31 cellular contexts compared by ENCODE assay signal in genomic region chr2:3620834-3621233, GRCh38. TPM values are rescaled to one million over a fixed set of nuclear protein-coding genes. Genes with fewer than 3 reads are reported as not detected.
DNase-seq lines count a peak whose midpoint lies in the region; ATAC-seq, FAIRE-seq and TF ChIP-seq lines count a peak whose summit lies in the region.
"Had no signal": no experiment of that assay in that cellular context is flagged by ENCODE, and none has a peak within 500 bp of the region (broad histone marks: within the 10 kb centered on the region; RNA-seq: fewer than 3 reads in every experiment).

No MANE protein-coding gene starts in this region.

- 0% methylated on average over 5 of the region's 5 CpGs for WGBS in mammary epithelial cell (ENCODE audit: low coverage, missing lambda C conversion rate)
- WGBS in small intestine, 3 donors: 77 to 80% (median 78%) methylated on average over 5 of the region's 5 CpGs

- H3K4me1 ChIP-seq in mammary epithelial cell (ENCODE audit: insufficient read depth, low read length) (peaks cover 5% of the 10 kb centered on the region), small intestine (ENCODE audit: control insufficient read depth in 2 of 2, insufficient read depth in 1 of 2, low read depth in 1 of 2, low read length in 1 of 2) (no peaks in the 10 kb centered on the region)
- H3K4me1 ChIP-seq: BLaER1, transverse colon had no signal

- no peak for TF ChIP-seq CTCF in mammary epithelial cell (conservative IDR thresholded peaks at IDR 0.05 in 1 of 2, IDR thresholded peaks at IDR 0.05 in 1 of 2; ENCODE audit: extremely low read depth in 1 of 2, insufficient read depth in 1 of 2, low read depth in 1 of 2, low read length in 2 of 2)
- no peak for TF ChIP-seq CTCF in fibroblast of the aortic adventitia (IDR thresholded peaks at IDR 0.05; ENCODE audit: insufficient read depth, low read length)

- H2AFZ ChIP-seq in mammary epithelial cell (ENCODE audit: low read depth, low read length): peak overlapping the region; percentile 39

- H3K4me2 ChIP-seq in mammary epithelial cell (ENCODE audit: insufficient read depth, low read depth, low read length): peak overlapping the region; percentile 71
- H3K4me2 ChIP-seq: BLaER1, KMS-11 had no signal

- H3K4me3 ChIP-seq in mammary epithelial cell (replicated peaks in 1 of 3; ENCODE audit: insufficient read depth in 1 of 3, low read depth in 2 of 3, low read length in 3 of 3) (peak overlapping the region in 1 of 3 experiments; percentile 23), fibroblast of the aortic adventitia (ENCODE audit: low read depth, low read length) (no peak overlapping the region), small intestine (ENCODE audit: low read depth in 1 of 2, low read length in 2 of 2) (no peak overlapping the region)
- H3K4me3 ChIP-seq: BLaER1, transverse colon had no signal

- H4K20me1 ChIP-seq in mammary epithelial cell (ENCODE audit: insufficient read depth, low read length): no peaks in the 10 kb centered on the region
- H4K20me1 ChIP-seq: BLaER1 had no signal

- DNase-seq in LHCN-M2 (ENCODE audit: low read depth): peak; percentile 44
- peak; percentile 85 for DNase-seq in mammary epithelial cell
- DNase-seq in fibroblast of the aortic adventitia (ENCODE audit: low read depth): peak; percentile 15
- peak; percentile 11 for DNase-seq in renal cortical epithelial cell (ENCODE audit: low read depth)
- no peak for DNase-seq in small intestine
- no peak for DNase-seq in activated CD4-positive, alpha-beta T cell treated with anti-CD3 and anti-CD28 coated beads for 48 hours
- DNase-seq: ACHN; activated B cell treated with CpG ODN at 0.5 μM for 24 hours; activated CD4-positive, alpha-beta T cell treated with anti-CD3 and anti-CD28 coated beads, Interleukin-2, amount 50 U/mL, for 4 hours; activated CD8-positive, alpha-beta memory T cell treated with anti-CD3 and anti-CD28 coated beads, Interleukin-2, amount 50 U/mL, for 4 hours; activated naive CD4-positive, alpha-beta T cell treated with anti-CD3 and anti-CD28 coated beads, Interleukin-2, amount 10 ng/mL, durations not matched to agents 7 days and 5 days; cerebellar nuclear complex; DMS79; GDM1; NCI-H1436; NCI-H2081 treated with DMSO at 0.1 percent for 48 hours; NCI-H82; stimulated activated CD4-positive, alpha-beta T cell treated with anti-CD3 and anti-CD28 coated beads, Interleukin-2, amount 100 ng/mL, for 24 hours; T-helper 1 cell; transverse colon had no signal

- dilution Hi-C loops in mammary epithelial cell (cut with HindIII; ENCODE audit: low sequenced_read_pairs): no loop called here

- no peak overlapping the region for H3K9ac ChIP-seq in mammary epithelial cell (ENCODE audit: insufficient read depth, low read length)
- H3K9ac ChIP-seq: BLaER1, KMS-11 had no signal

- BruUV-seq in mammary epithelial cell (replicated peaks; lab: Mats Ljungman, UMichigan): no TSS peak

- H3K27me3 ChIP-seq in mammary epithelial cell (ENCODE audit: insufficient read depth, low read length) (no peaks in the 10 kb centered on the region), small intestine (ENCODE audit: control insufficient read depth in 2 of 2, insufficient read depth in 2 of 2, low read length in 2 of 2) (no peaks in the 10 kb centered on the region)
- H3K27me3 ChIP-seq: BLaER1, transverse colon had no signal

- CTCF ChIA-PET in mammary epithelial cell (lab: Charles Lee; ENCODE audit: low non-redundant PET): no interaction called here

- H3K27ac ChIP-seq in mammary epithelial cell (ENCODE audit: insufficient read depth, low read depth, low read length): peak overlapping the region; percentile 60
- H3K27ac ChIP-seq in small intestine (ENCODE audit: low read depth in 1 of 2, low read length in 1 of 2): no peak overlapping the region
- H3K27ac ChIP-seq: BLaER1, KMS-11, transverse colon had no signal

- in situ Hi-C loops in mammary epithelial cell (cut with MboI; ENCODE audit: low sequenced_read_pairs in 2 of 2): no loop called here

- intact Hi-C loops in mammary epithelial cell (cut with micrococcal nuclease): loop anchor here (5.0 kb wide), 1 partner anchor 44 kb away; the partner anchor contains the start of gene RPS7

- no peaks in the 10 kb centered on the region for H3K36me3 ChIP-seq in mammary epithelial cell (ENCODE audit: insufficient read depth, low read length)
- H3K36me3 ChIP-seq in small intestine (ENCODE audit: control insufficient read depth in 2 of 2, insufficient read depth in 2 of 2, low read length in 2 of 2): no peaks in the 10 kb centered on the region
- H3K36me3 ChIP-seq: BLaER1, transverse colon had no signal

- FAIRE-seq in small intestine (lab: Jason Lieb, UNC): no peak
- FAIRE-seq: frontal cortex, H54, HTR-8/SVneo had no signal

- ATAC-seq in HG02970 (IDR thresholded peaks at IDR 0.05; ENCODE audit: low FRiP score, unreplicated experiment) (no peak), GM21447 (IDR thresholded peaks at IDR 0.05; ENCODE audit: unreplicated experiment) (no peak)
- ATAC-seq: natural killer cell treated with Interleukin-12 subunit alpha and Interleukin-12 subunit beta and Interleukin-15 and Interleukin-18, amount 100 ng/mL, for 72 hours had no signal

- H3K9me3 ChIP-seq in mammary epithelial cell (replicated peaks; ENCODE audit: insufficient read depth, low read length) (no peaks in the 10 kb centered on the region), small intestine (ENCODE audit: control insufficient read depth, low read depth) (no peaks in the 10 kb centered on the region)
- H3K9me3 ChIP-seq: transverse colon had no signal

- H3K79me2 ChIP-seq in mammary epithelial cell (ENCODE audit: insufficient read depth, low read length): no peaks in the 10 kb centered on the region

RNA-seq across cellular contexts. Expression of gene COLEC11, which starts 25.9 kb away (rescaled TPM):
- not detected in 2 replicates for total RNA-seq in LHCN-M2 (2014; rRNA removed)
- polyA plus RNA-seq in LHCN-M2 (2012): not detected
- not detected for total RNA-seq in mammary epithelial cell
- polyA plus RNA-seq in mammary epithelial cell: not detected
- not detected for polyA minus RNA-seq in mammary epithelial cell
- 0.09 and 0.65 TPM in 2 replicates for total RNA-seq in fibroblast of the aortic adventitia (ENCODE audit: low replicate concordance)
- not detected in 2 replicates for total RNA-seq in renal cortical epithelial cell
- polyA plus RNA-seq in small intestine: 1 to 10 TPM in 2 of 3 donors, not detected in 1; 2.2 to 4.1 TPM
- total RNA-seq: activated B cell treated with CpG ODN at 0.5 μM for 24 hours; activated T-helper 1 cell treated with anti-CD3 and anti-CD28 coated beads, Interleukin-12 subunit alpha, Interleukin-12 subunit beta, Interleukin-2, Interleukin-4 antibody, amounts not matched to agents 30 ng/mL and 10 ng/mL and 1 ng/mL, durations not matched to agents 14 hours and 24 hours and 36 hours; SK-MEL-5 had no signal

RNA-seq across cellular contexts. Expression of gene ALLC, which starts 37.2 kb away (rescaled TPM):
- total RNA-seq in LHCN-M2 (2014; rRNA removed) (not detected in 2 replicates), mammary epithelial cell (not detected), fibroblast of the aortic adventitia (ENCODE audit: low replicate concordance) (not detected in 2 replicates), renal cortical epithelial cell (not detected in 2 replicates)
- polyA plus RNA-seq in LHCN-M2 (2012): not detected
- polyA plus RNA-seq in mammary epithelial cell (not detected), small intestine (under 1 TPM in 1 of 3 donors, not detected in 2; 0.07 TPM)
- not detected for polyA minus RNA-seq in mammary epithelial cell
- total RNA-seq: activated B cell treated with CpG ODN at 0.5 μM for 24 hours; activated T-helper 1 cell treated with anti-CD3 and anti-CD28 coated beads, Interleukin-12 subunit alpha, Interleukin-12 subunit beta, Interleukin-2, Interleukin-4 antibody, amounts not matched to agents 30 ng/mL and 10 ng/mL and 1 ng/mL, durations not matched to agents 14 hours and 24 hours and 36 hours; natural killer cell treated with Interleukin-12 subunit alpha and Interleukin-12 subunit beta and Interleukin-15 and Interleukin-18, amount 100 ng/mL, for 72 hours; osteoblast; SK-MEL-5; transverse colon had no signal

RNA-seq across cellular contexts. Expression of gene RPS7, which starts 45.8 kb away (rescaled TPM):
- total RNA-seq in LHCN-M2 (2014; rRNA removed): 2,202 and 2,483 TPM in 2 replicates
- 1,516 TPM for polyA plus RNA-seq in LHCN-M2 (2012)
- 1,000 to 10,000 TPM; 1,346 to 1,386 TPM for total RNA-seq in mammary epithelial cell
- 1,425 TPM for polyA plus RNA-seq in mammary epithelial cell
- polyA minus RNA-seq in mammary epithelial cell: 544 TPM
- total RNA-seq in fibroblast of the aortic adventitia (ENCODE audit: low replicate concordance): 2,605 and 11,651 TPM in 2 replicates
- 725 and 2,271 TPM in 2 replicates for total RNA-seq in renal cortical epithelial cell
- 1,000 to 10,000 TPM; 1,641 to 2,574 (median 2,513) TPM for polyA plus RNA-seq in small intestine

Comparison
In these comparisons a context has a peak if more than half of its experiments do, and no peak if none do; other contexts are left out.
1. DNase-seq: peak in LHCN-M2 (single experiment), mammary epithelial cell (single experiment), fibroblast of the aortic adventitia (single experiment) and renal cortical epithelial cell (single experiment); none in small intestine (single experiment) and activated CD4-positive, alpha-beta T cell treated with anti-CD3 and anti-CD28 coated beads for 48 hours (single experiment).